Comparison of ENCODE assay signal across 8 cellular contexts in genomic region chr6:10720229-10720959, GRCh38. TPM values are rescaled to one million over a fixed set of nuclear protein-coding genes. Genes with fewer than 3 reads are reported as not detected.
DNase-seq lines count a peak whose midpoint lies in the region; ATAC-seq and TF ChIP-seq lines count a peak whose summit lies in the region.

No MANE protein-coding gene starts in this region.

- peak overlapping the region; percentile 67 to 88 (median 80) for H3K27ac ChIP-seq in BLaER1 treated with 17β-estradiol and CSF1 and Interleukin-3, amounts not matched to agents 10 nM and 100 nM
- H3K27ac ChIP-seq in stomach = peak overlapping the region; percentile 83 to 88 (median 85)

- H4K20me1 ChIP-seq in BLaER1 treated with 17β-estradiol and CSF1 and Interleukin-3, amounts not matched to agents 10 nM and 100 nM = no peaks in the 10 kb centered on the region

- H3K9ac ChIP-seq in BLaER1 treated with 17β-estradiol and CSF1 and Interleukin-3, amounts not matched to agents 10 nM and 100 nM = peak overlapping the region; percentile 69 to 83 (median 79)

- 22 to 50% (median 41%) methylated on average over 24 to 52 of the region's 52 CpGs for WGBS in stomach, 5 donors

- peak overlapping the region; percentile 78 to 96 (median 93) for H3K4me2 ChIP-seq in BLaER1 treated with 17β-estradiol and CSF1 and Interleukin-3, amounts not matched to agents 10 nM and 100 nM

- H3K36me3 ChIP-seq in BLaER1 treated with 17β-estradiol and CSF1 and Interleukin-3, amounts not matched to agents 10 nM and 100 nM = peaks cover 0 to 22% (median 7%) of the 10 kb centered on the region in 11 experiments; a peak in 13 of 22 replicates
- H3K36me3 ChIP-seq in stomach = peaks cover 0 to 6% (median 2%) of the 10 kb centered on the region in 4 donors

- TF ChIP-seq CTCF in choroid plexus epithelial cell (conservative IDR thresholded peaks at IDR 0.05; ENCODE audit: low read depth, low read length) (no peak), stomach (IDR thresholded peaks at IDR 0.05) (no peak)

- peaks cover 29 to 50% (median 41%) of the 10 kb centered on the region in 10 experiments for H3K4me1 ChIP-seq in BLaER1 treated with 17β-estradiol and CSF1 and Interleukin-3, amounts not matched to agents 10 nM and 100 nM
- H3K4me1 ChIP-seq in mononuclear cell (ENCODE audit: insufficient read depth, low read length) (peaks cover 54% of the 10 kb centered on the region), stomach (peaks cover 14 to 39% (median 34%) of the 10 kb centered on the region in 4 donors)

- TF ChIP-seq EP300 in stomach (IDR thresholded peaks at IDR 0.05) = no peak

- H3K27me3 ChIP-seq in BLaER1 treated with 17β-estradiol and CSF1 and Interleukin-3, amounts not matched to agents 10 nM and 100 nM = no peaks in the 10 kb centered on the region
- H3K27me3 ChIP-seq in mononuclear cell (ENCODE audit: insufficient read depth, low read length) (no peaks in the 10 kb centered on the region), stomach (no peaks in the 10 kb centered on the region)

- ATAC-seq in HG03095 (IDR thresholded peaks at IDR 0.05; ENCODE audit: unreplicated experiment) = peak; percentile 22
- peak; percentile 27 to 31 for ATAC-seq in activated CD4-positive, CD25-positive, alpha-beta regulatory T cell treated with anti-CD3 and anti-CD28 coated beads, Interleukin-2, amount 50 U/mL, for 24 hours
- no peak for ATAC-seq in HG02571 (IDR thresholded peaks at IDR 0.05; ENCODE audit: unreplicated experiment)
- no peak for ATAC-seq in GM18909 (IDR thresholded peaks at IDR 0.05; ENCODE audit: poor library complexity, unreplicated experiment)

- TF ChIP-seq POLR2A in stomach (IDR thresholded peaks at IDR 0.05) = no peak

- peak; percentile 39 for DNase-seq in choroid plexus epithelial cell (ENCODE audit: low read depth)
- peak; percentile 36 for DNase-seq in stomach

- peak overlapping the region; percentile 64 to 77 (median 68) for H3K4me3 ChIP-seq in BLaER1 treated with 17β-estradiol and CSF1 and Interleukin-3, amounts not matched to agents 10 nM and 100 nM
- H3K4me3 ChIP-seq in choroid plexus epithelial cell (ENCODE audit: low read depth, low read length) (peak overlapping the region; percentile 68), mononuclear cell (ENCODE audit: low read length) (peak overlapping the region; percentile 46), stomach (peak overlapping the region; percentile 52 to 67 (median 54))

- H3K9me3 ChIP-seq in BLaER1 treated with 17β-estradiol and CSF1 and Interleukin-3, amounts not matched to agents 10 nM and 100 nM (replicated peaks in 1 of 11) = peaks cover 22 to 36% (median 31%) of the 10 kb centered on the region in 11 experiments
- H3K9me3 ChIP-seq in mononuclear cell (ENCODE audit: low read depth, low read length) (no peaks in the 10 kb centered on the region), stomach (peaks cover 0 to 7% (median 0%) of the 10 kb centered on the region in 4 donors)

- intact Hi-C loops in stomach (cut with DNase I; ENCODE audit: low total_unique reads) = no loop called here

RNA-seq across cellular contexts. Expression of gene TMEM14C, which starts 2.5 kb away (rescaled TPM):
- 20.6 TPM for total RNA-seq in mononuclear cell
- 10 to 100 TPM in 4 of 5 donors, 1 to 10 TPM in 1; 1.4 to 99.5 (median 67.0) TPM for total RNA-seq in stomach
- polyA plus RNA-seq in stomach = 100 to 1,000 TPM; 119 to 139 (median 119) TPM

RNA-seq across cellular contexts. Expression of gene PAK1IP1, which starts 25.6 kb away (rescaled TPM):
- total RNA-seq in mononuclear cell (7.6 TPM), stomach (10 to 100 TPM in 1 of 5 donors, 1 to 10 TPM in 3, not detected in 1; 1.3 to 12.3 (median 5.7) TPM)
- polyA plus RNA-seq in stomach = 10 to 100 TPM; 11.2 to 13.9 (median 11.6) TPM

RNA-seq across cellular contexts. Expression of gene C6orf52, which starts 26.0 kb away (rescaled TPM):
- total RNA-seq in mononuclear cell (not detected), stomach (1 to 10 TPM in 1 of 5 donors, not detected in 4; 3.2 TPM)
- 1 to 10 TPM in 2 of 3 donors, not detected in 1; 1.8 to 2.8 TPM for polyA plus RNA-seq in stomach

RNA-seq across cellular contexts. Expression of gene TMEM14B, which starts 27.2 kb away (rescaled TPM):
- total RNA-seq in mononuclear cell (28.9 TPM), stomach (10 to 100 TPM; 35.3 to 94.0 (median 74.1) TPM)
- 100 to 1,000 TPM in 2 of 3 donors, 10 to 100 TPM in 1; 60.6 to 108 (median 100) TPM for polyA plus RNA-seq in stomach

Comparison
In these comparisons a context has a peak if more than half of its experiments do, and no peak if none do; other contexts are left out.
1. ATAC-seq: peak in HG03095 (single experiment) and activated CD4-positive, CD25-positive, alpha-beta regulatory T cell treated with anti-CD3 and anti-CD28 coated beads, Interleukin-2, amount 50 U/mL, for 24 hours (2 of 2); none in HG02571 (single experiment) and GM18909 (single experiment).
2. Peak in every context shown above with its lines, with median percentiles within 50 percentile points of each other: H3K4me3 ChIP-seq.